ENCODE assay signal across 1 cellular context in the genomic region with DNA sequence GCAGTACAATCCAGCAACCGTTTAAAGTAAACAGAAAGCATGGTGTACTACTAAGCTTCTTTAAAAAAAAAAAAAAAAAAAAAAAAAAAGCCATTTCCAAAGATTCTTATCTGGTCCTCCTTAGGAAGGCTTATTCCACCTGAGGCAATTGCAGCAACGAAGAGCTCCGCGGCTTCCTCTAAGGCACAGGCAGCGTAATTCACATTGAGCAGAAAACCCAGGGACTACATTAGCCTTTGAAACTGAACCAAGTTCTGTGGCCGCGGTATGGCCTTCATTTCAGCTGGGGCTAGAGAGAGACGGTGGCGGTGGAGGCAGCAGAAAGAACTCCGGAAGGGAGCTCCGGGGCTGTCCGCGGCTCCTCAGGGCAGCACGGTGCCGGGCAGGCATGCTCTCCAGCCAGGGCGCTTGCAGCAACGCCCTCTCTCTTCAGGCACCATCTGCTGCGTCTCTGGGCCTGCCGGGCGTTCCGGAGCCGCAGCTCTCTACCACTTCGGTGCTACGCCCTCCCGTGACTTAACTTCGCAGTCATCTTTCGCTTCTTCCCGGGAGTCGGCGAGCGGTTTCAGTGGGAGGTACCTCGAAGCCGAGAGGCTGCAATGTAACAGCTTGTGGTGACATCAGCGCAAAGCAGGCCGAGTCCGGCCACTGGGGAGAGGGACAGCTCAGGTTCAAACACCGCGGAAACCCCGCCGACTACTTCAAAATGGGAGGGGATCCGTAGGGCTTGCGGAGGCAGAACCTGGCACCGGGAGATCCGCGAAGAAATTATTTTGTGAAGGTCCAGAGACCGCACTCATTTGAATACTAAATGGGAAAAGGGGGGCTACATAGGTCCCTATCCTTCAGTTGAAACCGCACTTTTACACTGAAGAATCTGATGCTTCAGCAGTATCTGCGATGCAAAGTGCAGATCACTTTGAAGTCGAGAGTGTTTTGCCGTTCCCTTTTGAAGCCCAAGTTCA.
TF ChIP-seq lines count a peak whose summit lies in the region.

No MANE protein-coding gene starts in this region.

TF ChIP-seq in HepG2, 621 proteins besides CTCF, POLR2A, EP300 and RAD21 (continued from another document and continues in another):
- no peak for TF ChIP-seq DNMT1 (CRISPR knock-in tag; IDR thresholded peaks at IDR 0.05)
- no peak for TF ChIP-seq ZBTB14 (CRISPR knock-in tag; IDR thresholded peaks at IDR 0.05)
- peak; percentile 90 for TF ChIP-seq ZNF343 (CRISPR knock-in tag; IDR thresholded peaks at IDR 0.05)
- peak; percentile 93 for TF ChIP-seq ZNF781 (CRISPR knock-in tag; IDR thresholded peaks at IDR 0.05; ENCODE audit: borderline replicate concordance, not compliant biosample characterization)
- TF ChIP-seq ZNF878 (CRISPR knock-in tag; IDR thresholded peaks at IDR 0.05): peak; percentile 89; the same call in 1 of the 2 replicates
- peak; percentile 94; the same call in 1 of the 2 replicates for TF ChIP-seq ZNF33B (CRISPR knock-in tag; IDR thresholded peaks at IDR 0.05)
- peak; percentile 80 for TF ChIP-seq MIXL1 (CRISPR knock-in tag; IDR thresholded peaks at IDR 0.05)
- TF ChIP-seq, protein P1, sequence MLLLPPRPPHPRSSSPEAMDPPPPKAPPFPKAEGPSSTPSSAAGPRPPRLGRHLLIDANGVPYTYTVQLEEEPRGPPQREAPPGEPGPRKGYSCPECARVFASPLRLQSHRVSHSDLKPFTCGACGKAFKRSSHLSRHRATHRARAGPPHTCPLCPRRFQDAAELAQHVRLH (CRISPR knock-in tag; IDR thresholded peaks at IDR 0.05; ENCODE audit: borderline replicate concordance, low read depth): peak; percentile 91; the same call in 1 of the 2 replicates
- TF ChIP-seq IKZF1 (IDR thresholded peaks at IDR 0.05): no peak
- peak; percentile 72 for TF ChIP-seq RBM39 (IDR thresholded peaks at IDR 0.05; ENCODE audit: low read depth, low read length, poor library complexity, severe bottlenecking)
- TF ChIP-seq, protein P2, sequence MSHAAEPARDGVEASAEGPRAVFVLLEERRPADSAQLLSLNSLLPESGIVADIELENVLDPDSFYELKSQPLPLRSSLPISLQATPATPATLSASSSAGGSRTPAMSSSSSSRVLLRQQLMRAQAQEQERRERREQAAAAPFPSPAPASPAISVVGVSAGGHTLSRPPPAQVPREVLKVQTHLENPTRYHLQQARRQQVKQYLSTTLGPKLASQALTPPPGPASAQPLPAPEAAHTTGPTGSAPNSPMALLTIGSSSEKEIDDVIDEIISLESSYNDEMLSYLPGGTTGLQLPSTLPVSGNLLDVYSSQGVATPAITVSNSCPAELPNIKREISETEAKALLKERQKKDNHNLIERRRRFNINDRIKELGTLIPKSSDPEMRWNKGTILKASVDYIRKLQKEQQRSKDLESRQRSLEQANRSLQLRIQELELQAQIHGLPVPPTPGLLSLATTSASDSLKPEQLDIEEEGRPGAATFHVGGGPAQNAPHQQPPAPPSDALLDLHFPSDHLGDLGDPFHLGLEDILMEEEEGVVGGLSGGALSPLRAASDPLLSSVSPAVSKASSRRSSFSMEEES (CRISPR knock-in tag; IDR thresholded peaks at IDR 0.05): peak; percentile 58; the same call in 1 of the 2 replicates
- TF ChIP-seq TAF1 (CRISPR knock-in tag; IDR thresholded peaks at IDR 0.05): peak; percentile 99
- TF ChIP-seq, protein P3, sequence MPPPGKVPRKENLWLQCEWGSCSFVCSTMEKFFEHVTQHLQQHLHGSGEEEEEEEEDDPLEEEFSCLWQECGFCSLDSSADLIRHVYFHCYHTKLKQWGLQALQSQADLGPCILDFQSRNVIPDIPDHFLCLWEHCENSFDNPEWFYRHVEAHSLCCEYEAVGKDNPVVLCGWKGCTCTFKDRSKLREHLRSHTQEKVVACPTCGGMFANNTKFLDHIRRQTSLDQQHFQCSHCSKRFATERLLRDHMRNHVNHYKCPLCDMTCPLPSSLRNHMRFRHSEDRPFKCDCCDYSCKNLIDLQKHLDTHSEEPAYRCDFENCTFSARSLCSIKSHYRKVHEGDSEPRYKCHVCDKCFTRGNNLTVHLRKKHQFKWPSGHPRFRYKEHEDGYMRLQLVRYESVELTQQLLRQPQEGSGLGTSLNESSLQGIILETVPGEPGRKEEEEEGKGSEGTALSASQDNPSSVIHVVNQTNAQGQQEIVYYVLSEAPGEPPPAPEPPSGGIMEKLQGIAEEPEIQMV (CRISPR knock-in tag; IDR thresholded peaks at IDR 0.05; ENCODE audit: low read depth): peak; percentile 94
- peak; percentile 98 for TF ChIP-seq ZNF556 (CRISPR knock-in tag; IDR thresholded peaks at IDR 0.05; ENCODE audit: borderline replicate concordance)
- peak; percentile 80 for TF ChIP-seq MED8 (CRISPR knock-in tag; IDR thresholded peaks at IDR 0.05; ENCODE audit: insufficient replicate concordance)
- TF ChIP-seq MED1 (CRISPR knock-in tag; IDR thresholded peaks at IDR 0.05): peak; percentile 74
- 0 out of 2 replicates have a peak, but pooled peaks have one; percentile 56 for TF ChIP-seq ZFAT (CRISPR knock-in tag; conservative IDR thresholded peaks at IDR 0.05)
- TF ChIP-seq LBX2 (CRISPR knock-in tag; IDR thresholded peaks at IDR 0.05; ENCODE audit: borderline replicate concordance): peak; percentile 55; the same call in 1 of the 2 replicates
- TF ChIP-seq ZNF3 (CRISPR knock-in tag; IDR thresholded peaks at IDR 0.05): no peak; the same call in 1 of the 2 replicates
- TF ChIP-seq AHDC1 (CRISPR knock-in tag; IDR thresholded peaks at IDR 0.05; ENCODE audit: borderline replicate concordance): peak; percentile 89; the same call in 1 of the 2 replicates
- peak; percentile 88 for TF ChIP-seq ZBTB25 (CRISPR knock-in tag; IDR thresholded peaks at IDR 0.05)
- peak; percentile 39 for TF ChIP-seq RBM22 (optimal IDR thresholded peaks at IDR 0.05; ENCODE audit: low read length)
- peak; percentile 87; the same call in 1 of the 2 replicates for TF ChIP-seq ZNF609 (CRISPR knock-in tag; IDR thresholded peaks at IDR 0.05; ENCODE audit: borderline replicate concordance)
- peak; percentile 86; the same call in 1 of the 2 replicates for TF ChIP-seq DR1 (CRISPR knock-in tag; IDR thresholded peaks at IDR 0.05)
- peak; percentile 86 for TF ChIP-seq YY1 (IDR thresholded peaks at IDR 0.05; ENCODE audit: insufficient read depth, insufficient replicate concordance, low read depth, low read length)
- peak; percentile 80 for TF ChIP-seq FOSL2 (CRISPR knock-in tag; IDR thresholded peaks at IDR 0.05)
- 0 out of 2 replicates have a peak, but pooled peaks have one; percentile 35 for TF ChIP-seq NR2C2 (CRISPR knock-in tag; IDR thresholded peaks at IDR 0.05; ENCODE audit: borderline replicate concordance)
- TF ChIP-seq EHMT2 (IDR thresholded peaks at IDR 0.05; ENCODE audit: borderline replicate concordance, low read depth, low read length): 0 out of 2 replicates have a peak, but pooled peaks have one; percentile 5
- 0 out of 2 replicates have a peak, but pooled peaks have one; percentile 45 for TF ChIP-seq BATF2 (CRISPR knock-in tag; IDR thresholded peaks at IDR 0.05)
- TF ChIP-seq JUND (CRISPR knock-in tag; IDR thresholded peaks at IDR 0.05): peak; percentile 82
- TF ChIP-seq ZNF639 (CRISPR knock-in tag; conservative IDR thresholded peaks at IDR 0.05): peak; percentile 83
- TF ChIP-seq SNAPC2 (CRISPR knock-in tag; IDR thresholded peaks at IDR 0.05): peak; percentile 77; the same call in 1 of the 2 replicates
- TF ChIP-seq ZNF605 (CRISPR knock-in tag; IDR thresholded peaks at IDR 0.05): peak; percentile 99
